1 cellular context compared by ENCODE assay signal in genomic region chr16:2531696-2532493, GRCh38.
A peak's percentile ranks its signal among the peaks of the same experiment; 100 is the strongest.
TF ChIP-seq lines count a peak whose summit lies in the region.

No MANE protein-coding gene starts in this region.

TF ChIP-seq in HepG2, 621 proteins besides CTCF, POLR2A, EP300 and RAD21 (continued from another document and continues in another):
- TF ChIP-seq ZNF235 (CRISPR knock-in tag; IDR thresholded peaks at IDR 0.05; ENCODE audit: borderline replicate concordance) (no peak; the same call in 1 of the 2 replicates), MAFK (conservative IDR thresholded peaks at IDR 0.05 in 1 of 2, IDR thresholded peaks at IDR 0.05 in 1 of 2; ENCODE audit: low read length in 2 of 2) (no peak), NFYB (CRISPR knock-in tag; IDR thresholded peaks at IDR 0.05) (peak; percentile 78), ZNF749 (CRISPR knock-in tag; IDR thresholded peaks at IDR 0.05; ENCODE audit: borderline replicate concordance) (peak; percentile 95), ZNF143 (CRISPR knock-in tag; IDR thresholded peaks at IDR 0.05) (peak; percentile 19; the same call in 1 of the 2 replicates), TSC22D2 (CRISPR knock-in tag; IDR thresholded peaks at IDR 0.05; ENCODE audit: borderline replicate concordance) (no peak), CHD4 (IDR thresholded peaks at IDR 0.05; ENCODE audit: borderline replicate concordance, low read length) (no peak), NR1H2 (CRISPR knock-in tag; IDR thresholded peaks at IDR 0.05; ENCODE audit: borderline replicate concordance, low read depth) (no peak), PITX1 (CRISPR knock-in tag; IDR thresholded peaks at IDR 0.05) (0 out of 2 replicates have a peak, but pooled peaks have one; percentile 46), GPN1 (CRISPR knock-in tag; IDR thresholded peaks at IDR 0.05; ENCODE audit: borderline replicate concordance) (no peak), FOSL2 (CRISPR knock-in tag; IDR thresholded peaks at IDR 0.05) (peak; percentile 59), ZNF296 (CRISPR knock-in tag; conservative IDR thresholded peaks at IDR 0.05) (no peak), ZEB1 (IDR thresholded peaks at IDR 0.05; ENCODE audit: insufficient replicate concordance, low read depth) (no peak), ZNF775 (CRISPR knock-in tag; IDR thresholded peaks at IDR 0.05; ENCODE audit: borderline replicate concordance) (no peak), ATF5 (CRISPR knock-in tag; IDR thresholded peaks at IDR 0.05; ENCODE audit: low read depth) (no peak), JARID2 (CRISPR knock-in tag; IDR thresholded peaks at IDR 0.05; ENCODE audit: insufficient replicate concordance) (peak; percentile 36), ZBTB20 (CRISPR knock-in tag; IDR thresholded peaks at IDR 0.05; ENCODE audit: borderline replicate concordance, low read depth) (no peak; the same call in 1 of the 2 replicates), ZMYM2 (CRISPR knock-in tag; IDR thresholded peaks at IDR 0.05) (no peak), SNAPC5 (CRISPR knock-in tag; IDR thresholded peaks at IDR 0.05; ENCODE audit: borderline replicate concordance) (no peak), CENPX (CRISPR knock-in tag; IDR thresholded peaks at IDR 0.05) (no peak), ZSCAN9 (CRISPR knock-in tag; IDR thresholded peaks at IDR 0.05; ENCODE audit: borderline replicate concordance) (peak; percentile 21; the same call in 1 of the 2 replicates), KDM5B (CRISPR knock-in tag; IDR thresholded peaks at IDR 0.05; ENCODE audit: borderline replicate concordance) (peak; percentile 81), FOXA3 (CRISPR knock-in tag; IDR thresholded peaks at IDR 0.05) (peak; percentile 62), GTF3A (CRISPR knock-in tag; conservative IDR thresholded peaks at IDR 0.05) (no peak), ZC3H13 (CRISPR knock-in tag; IDR thresholded peaks at IDR 0.05) (peak; percentile 96; the same call in 1 of the 2 replicates), PHF8 (CRISPR knock-in tag; IDR thresholded peaks at IDR 0.05) (peak; percentile 53), ZNF383 (CRISPR knock-in tag; IDR thresholded peaks at IDR 0.05; ENCODE audit: borderline replicate concordance) (no peak), TBX2 (CRISPR knock-in tag; IDR thresholded peaks at IDR 0.05; ENCODE audit: borderline replicate concordance) (peak; percentile 75; the same call in 1 of the 2 replicates), ZNF33B (CRISPR knock-in tag; IDR thresholded peaks at IDR 0.05) (peak; percentile 85), CBX5 (CRISPR knock-in tag; IDR thresholded peaks at IDR 0.05; ENCODE audit: borderline replicate concordance) (peak; percentile 30; the same call in 1 of the 2 replicates), ZNF746 (CRISPR knock-in tag; IDR thresholded peaks at IDR 0.05) (no peak), KLF15 (CRISPR knock-in tag; IDR thresholded peaks at IDR 0.05; ENCODE audit: borderline replicate concordance) (peak; percentile 83; the same call in 1 of the 2 replicates), HDAC6 (IDR thresholded peaks at IDR 0.05; ENCODE audit: low read depth, low read length) (no peak), ATF4 (CRISPR knock-in tag; IDR thresholded peaks at IDR 0.05) (peak in 1 of 2 experiments; percentile 93; a peak in 2 of 4 replicates), STAG1 (CRISPR knock-in tag; IDR thresholded peaks at IDR 0.05) (peak; percentile 27), PLRG1 (conservative IDR thresholded peaks at IDR 0.05) (no peak), PCBP2 (optimal IDR thresholded peaks at IDR 0.05; ENCODE audit: low read depth, low read length, poor library complexity, severe bottlenecking) (no peak), STAT6 (CRISPR knock-in tag; IDR thresholded peaks at IDR 0.05; ENCODE audit: borderline replicate concordance) (no peak), PPARG (CRISPR knock-in tag; conservative IDR thresholded peaks at IDR 0.05) (no peak), ZNF576 (CRISPR knock-in tag; IDR thresholded peaks at IDR 0.05) (0 out of 2 replicates have a peak, but pooled peaks have one; percentile 77), SOX6 (IDR thresholded peaks at IDR 0.05) (no peak), SOX6 (CRISPR knock-in tag; IDR thresholded peaks at IDR 0.05) (peak; percentile 80), NFRKB (IDR thresholded peaks at IDR 0.05) (no peak), ZNF512 (CRISPR knock-in tag; IDR thresholded peaks at IDR 0.05) (no peak), ZNF251 (CRISPR knock-in tag; IDR thresholded peaks at IDR 0.05) (no peak), TCF12 (IDR thresholded peaks at IDR 0.05) (no peak), TCF12 (CRISPR knock-in tag; IDR thresholded peaks at IDR 0.05) (peak; percentile 61; the same call in 1 of the 2 replicates), BCL3 (CRISPR knock-in tag; IDR thresholded peaks at IDR 0.05) (0 out of 2 replicates have a peak, but pooled peaks have one; percentile 61), ZNF646 (CRISPR knock-in tag; IDR thresholded peaks at IDR 0.05) (no peak), ZNF704 (CRISPR knock-in tag; IDR thresholded peaks at IDR 0.05; ENCODE audit: borderline replicate concordance) (0 out of 2 replicates have a peak, but pooled peaks have one; percentile 28), PAWR (CRISPR knock-in tag; IDR thresholded peaks at IDR 0.05; ENCODE audit: borderline replicate concordance) (no peak), KDM1A (CRISPR knock-in tag; IDR thresholded peaks at IDR 0.05) (no peak), HNF4G (IDR thresholded peaks at IDR 0.05; ENCODE audit: borderline replicate concordance, low read depth, low read length) (no peak), HNF4G (CRISPR knock-in tag; IDR thresholded peaks at IDR 0.05; ENCODE audit: borderline replicate concordance, low read depth) (0 out of 2 replicates have a peak, but pooled peaks have one; percentile 23), ZBTB3 (CRISPR knock-in tag; IDR thresholded peaks at IDR 0.05; ENCODE audit: borderline replicate concordance, low read depth) (0 out of 2 replicates have a peak, but pooled peaks have one; percentile 4), ZFP90 (CRISPR knock-in tag; IDR thresholded peaks at IDR 0.05; ENCODE audit: borderline replicate concordance) (peak; percentile 41; the same call in 1 of the 2 replicates), ZNF792 (CRISPR knock-in tag; IDR thresholded peaks at IDR 0.05) (peak; percentile 88)
